ENCODE assay signal across 8 cellular contexts in the genomic region with DNA sequence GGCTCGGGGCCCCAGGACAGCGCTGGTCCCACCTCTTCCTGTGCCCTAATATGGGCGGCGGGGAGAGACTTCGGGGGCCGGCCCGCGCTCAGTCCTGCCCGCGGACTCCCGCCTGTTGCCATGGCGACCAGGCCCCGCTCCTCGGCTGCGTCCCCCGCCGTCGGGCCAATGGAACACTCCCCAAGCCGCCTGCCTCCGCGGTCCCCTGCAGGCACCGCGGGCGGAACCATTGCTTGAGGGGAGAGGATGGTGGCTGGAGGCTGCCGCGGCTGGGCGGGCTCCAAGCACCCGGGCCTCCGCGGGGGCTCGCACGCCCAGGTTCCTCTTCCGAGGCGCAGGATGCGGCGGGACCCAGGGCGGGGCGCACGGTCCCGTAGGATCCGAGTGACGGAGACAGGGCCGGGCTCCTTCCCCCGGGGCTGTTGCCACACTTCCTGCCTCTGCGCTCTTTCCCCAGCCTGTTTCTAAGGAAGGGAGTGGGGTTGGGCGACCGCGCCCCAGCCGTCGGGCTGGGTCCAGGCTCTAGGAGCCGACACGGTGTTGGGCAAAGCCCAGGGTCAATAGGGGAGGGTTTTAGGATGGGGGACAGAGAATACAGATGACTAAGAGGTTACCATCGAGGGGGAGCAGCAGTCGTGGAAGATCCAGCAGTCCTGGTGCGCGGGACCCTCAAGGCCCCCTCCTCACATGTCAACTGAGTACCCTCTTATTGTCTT. TPM values are rescaled to one million over a fixed set of nuclear protein-coding genes. Genes with fewer than 3 reads are reported as not detected.
A peak's percentile ranks its signal among the peaks of the same experiment; 100 is the strongest.
DNase-seq lines count a peak whose midpoint lies in the region; ATAC-seq and TF ChIP-seq lines count a peak whose summit lies in the region.

No MANE protein-coding gene starts in this region.

- H3K4me3 ChIP-seq in fibroblast of mammary gland (ENCODE audit: control insufficient read depth, low read depth, low read length): peak overlapping the region; percentile 44

- H3K27ac Mint-ChIP-seq in activated T-helper 2 cell treated with anti-CD3 and anti-CD28 coated beads, Interferon-gamma antibody, Interleukin-2, Interleukin-4, amounts not matched to agents 10 μg/mL and 5 μg/mL and 100 μg/mL, durations not matched to agents 14 hours and 24 hours and 36 hours: peak overlapping the region; percentile 93
- H3K27ac Mint-ChIP-seq in naive thymus-derived CD8-positive, alpha-beta T cell: peak overlapping the region; percentile 97 to 100 (median 100)

- peaks cover 24% of the 10 kb centered on the region for H3K4me1 Mint-ChIP-seq in activated T-helper 2 cell treated with anti-CD3 and anti-CD28 coated beads, Interferon-gamma antibody, Interleukin-2, Interleukin-4, amounts not matched to agents 10 μg/mL and 5 μg/mL and 100 μg/mL, durations not matched to agents 14 hours and 24 hours and 36 hours (ENCODE audit: low read depth)
- peaks cover 22 to 50% (median 39%) of the 10 kb centered on the region in 4 donors for H3K4me1 Mint-ChIP-seq in naive thymus-derived CD8-positive, alpha-beta T cell

- ATAC-seq in GM21723 (IDR thresholded peaks at IDR 0.05; ENCODE audit: unreplicated experiment): peak; percentile 40
- ATAC-seq in naive thymus-derived CD8-positive, alpha-beta T cell: peak; percentile 35 to 38

- H3K27me3 Mint-ChIP-seq in activated T-helper 2 cell treated with anti-CD3 and anti-CD28 coated beads, Interferon-gamma antibody, Interleukin-2, Interleukin-4, amounts not matched to agents 10 μg/mL and 5 μg/mL and 100 μg/mL, durations not matched to agents 14 hours and 24 hours and 36 hours (ENCODE audit: low read depth): no peaks in the 10 kb centered on the region
- peaks cover 0 to 4% (median 0%) of the 10 kb centered on the region in 5 donors for H3K27me3 Mint-ChIP-seq in naive thymus-derived CD8-positive, alpha-beta T cell

- TF ChIP-seq CTCF in fibroblast of mammary gland (conservative IDR thresholded peaks at IDR 0.05; ENCODE audit: control insufficient read depth, insufficient read depth, low read depth, low read length): no peak

- DNase-seq in DMS53 (lab: John Stamatoyannopoulos, UW) (peak; percentile 98), KG1 (lab: John Stamatoyannopoulos, UW) (peak; percentile 90), RPMI8226 (peak; percentile 98), fibroblast of mammary gland (ENCODE audit: low read depth) (peak; percentile 90)
- DNase-seq in activated T-helper 2 cell treated with anti-CD3 and anti-CD28 coated beads, Interferon-gamma antibody, Interleukin-2, Interleukin-4, amounts not matched to agents 10 μg/mL and 5 μg/mL and 100 μg/mL, durations not matched to agents 14 hours and 24 hours and 36 hours (ENCODE audit: low spot score): peak; percentile 95
- peak; percentile 82 to 96 (median 90) for DNase-seq in naive thymus-derived CD8-positive, alpha-beta T cell
- peak; percentile 74 to 86 (median 80) for DNase-seq in stimulated activated naive CD4-positive, alpha-beta T cell (lab: John Stamatoyannopoulos, UW)

- peaks cover 19% of the 10 kb centered on the region for H3K36me3 Mint-ChIP-seq in activated T-helper 2 cell treated with anti-CD3 and anti-CD28 coated beads, Interferon-gamma antibody, Interleukin-2, Interleukin-4, amounts not matched to agents 10 μg/mL and 5 μg/mL and 100 μg/mL, durations not matched to agents 14 hours and 24 hours and 36 hours (ENCODE audit: low read depth)
- peaks cover 1 to 7% (median 5%) of the 10 kb centered on the region in 3 donors for H3K36me3 Mint-ChIP-seq in naive thymus-derived CD8-positive, alpha-beta T cell

- POLR2A ChIA-PET in naive thymus-derived CD8-positive, alpha-beta T cell (lab: Charles Lee): interaction anchor here (0.6 to 14.5 kb wide), 10 partner anchors 8 to 501 kb away, joined by 3 to 1021 read pairs (median 11); a partner anchor contains a TSS

- no peaks in the 10 kb centered on the region for H3K9me3 Mint-ChIP-seq in activated T-helper 2 cell treated with anti-CD3 and anti-CD28 coated beads, Interferon-gamma antibody, Interleukin-2, Interleukin-4, amounts not matched to agents 10 μg/mL and 5 μg/mL and 100 μg/mL, durations not matched to agents 14 hours and 24 hours and 36 hours
- H3K9me3 Mint-ChIP-seq in naive thymus-derived CD8-positive, alpha-beta T cell: peaks cover 0 to 4% (median 0%) of the 10 kb centered on the region in 9 donors

- peak overlapping the region; percentile 95 for H3K4me3 Mint-ChIP-seq in activated T-helper 2 cell treated with anti-CD3 and anti-CD28 coated beads, Interferon-gamma antibody, Interleukin-2, Interleukin-4, amounts not matched to agents 10 μg/mL and 5 μg/mL and 100 μg/mL, durations not matched to agents 14 hours and 24 hours and 36 hours (ENCODE audit: low read depth)
- H3K4me3 Mint-ChIP-seq in naive thymus-derived CD8-positive, alpha-beta T cell: peak overlapping the region; percentile 91 to 99 (median 96)

- intact Hi-C loops in activated T-helper 2 cell treated with anti-CD3 and anti-CD28 coated beads, Interferon-gamma antibody, Interleukin-2, Interleukin-4, amounts not matched to agents 10 μg/mL and 5 μg/mL and 100 μg/mL, durations not matched to agents 14 hours and 24 hours and 36 hours (cut with micrococcal nuclease): loop anchor here (2.0 to 5.0 kb wide), 5 partner anchors 58 to 1047 kb away; a partner anchor contains a TSS

RNA-seq across cellular contexts. Expression of a gene that starts 1.2 kb away (rescaled TPM):
- 333 and 351 TPM in 2 replicates for total RNA-seq in activated T-helper 2 cell treated with anti-CD3 and anti-CD28 coated beads, Interferon-gamma antibody, Interleukin-2, Interleukin-4, amounts not matched to agents 10 μg/mL and 5 μg/mL and 100 μg/mL, durations not matched to agents 14 hours and 24 hours and 36 hours
- 100 to 1,000 TPM in 1 of 2 experiments, 10 to 100 TPM in 1; 99.1 to 103 TPM for total RNA-seq in naive thymus-derived CD8-positive, alpha-beta T cell
- polyA plus RNA-seq in naive thymus-derived CD8-positive, alpha-beta T cell: 1,000 to 10,000 TPM in 2 of 3 donors, 100 to 1,000 TPM in 1; 845 to 1,468 (median 1,203) TPM

RNA-seq across cellular contexts. Expression of a gene that starts 11.5 kb away (rescaled TPM):
- 274 and 279 TPM in 2 replicates for total RNA-seq in activated T-helper 2 cell treated with anti-CD3 and anti-CD28 coated beads, Interferon-gamma antibody, Interleukin-2, Interleukin-4, amounts not matched to agents 10 μg/mL and 5 μg/mL and 100 μg/mL, durations not matched to agents 14 hours and 24 hours and 36 hours
- total RNA-seq in naive thymus-derived CD8-positive, alpha-beta T cell: 100 to 1,000 TPM; 108 to 112 TPM
- 100 to 1,000 TPM; 253 to 362 (median 333) TPM for polyA plus RNA-seq in naive thymus-derived CD8-positive, alpha-beta T cell

RNA-seq across cellular contexts. Expression of a gene that starts 11.8 kb away (rescaled TPM):
- total RNA-seq in activated T-helper 2 cell treated with anti-CD3 and anti-CD28 coated beads, Interferon-gamma antibody, Interleukin-2, Interleukin-4, amounts not matched to agents 10 μg/mL and 5 μg/mL and 100 μg/mL, durations not matched to agents 14 hours and 24 hours and 36 hours: 28.6 and 29.8 TPM in 2 replicates
- total RNA-seq in naive thymus-derived CD8-positive, alpha-beta T cell: 1 to 10 TPM in 1 of 2 experiments, not detected in 1; 1.1 TPM
- polyA plus RNA-seq in naive thymus-derived CD8-positive, alpha-beta T cell: 1 to 10 TPM in 2 of 3 donors, under 1 TPM in 1; 0.96 to 3.1 (median 1.0) TPM

RNA-seq across cellular contexts. Expression of a gene that starts 14.7 kb away (rescaled TPM):
- 18.3 and 25.1 TPM in 2 replicates for total RNA-seq in activated T-helper 2 cell treated with anti-CD3 and anti-CD28 coated beads, Interferon-gamma antibody, Interleukin-2, Interleukin-4, amounts not matched to agents 10 μg/mL and 5 μg/mL and 100 μg/mL, durations not matched to agents 14 hours and 24 hours and 36 hours
- total RNA-seq in naive thymus-derived CD8-positive, alpha-beta T cell: 10 to 100 TPM; 25.2 to 27.0 TPM
- 1 to 10 TPM; 3.0 to 4.3 (median 3.2) TPM for polyA plus RNA-seq in naive thymus-derived CD8-positive, alpha-beta T cell

RNA-seq across cellular contexts. Expression of a gene that starts 16.3 kb away (rescaled TPM):
- 38.3 and 40.6 TPM in 2 replicates for total RNA-seq in activated T-helper 2 cell treated with anti-CD3 and anti-CD28 coated beads, Interferon-gamma antibody, Interleukin-2, Interleukin-4, amounts not matched to agents 10 μg/mL and 5 μg/mL and 100 μg/mL, durations not matched to agents 14 hours and 24 hours and 36 hours
- total RNA-seq in naive thymus-derived CD8-positive, alpha-beta T cell: 10 to 100 TPM; 12.1 to 12.9 TPM
- 10 to 100 TPM; 16.3 to 22.6 (median 21.9) TPM for polyA plus RNA-seq in naive thymus-derived CD8-positive, alpha-beta T cell

Comparison
In these comparisons a context has a peak if more than half of its experiments do, and no peak if none do; other contexts are left out.
1. Peak in every context shown above with its lines: DNase-seq, ATAC-seq and H3K4me3 ChIP-seq.
2. RNA of a gene that starts 11.8 kb away (total RNA-seq): 28.6 to 29.8 TPM in activated T-helper 2 cell treated with anti-CD3 and anti-CD28 coated beads, Interferon-gamma antibody, Interleukin-2, Interleukin-4, amounts not matched to agents 10 μg/mL and 5 μg/mL and 100 μg/mL, durations not matched to agents 14 hours and 24 hours and 36 hours; 1.1 TPM in naive thymus-derived CD8-positive, alpha-beta T cell; every median in the first group is over 10 times any median in the second.